In genomic region chr1:229258031-229258850, GRCh38 we compare ENCODE assay signal across 1 cellular context.
A peak's percentile ranks its signal among the peaks of the same experiment; 100 is the strongest.
TF ChIP-seq lines count a peak whose summit lies in the region.

No MANE protein-coding gene starts in this region.

TF ChIP-seq in HEK293, 187 proteins besides CTCF, POLR2A, EP300 and RAD21 (continued from another document):
- TF ChIP-seq ZNF518A (tag by site-specific recombination; conservative IDR thresholded peaks at IDR 0.05; ENCODE audit: low read depth) (no peak), ZNF843 (tag by site-specific recombination; IDR thresholded peaks at IDR 0.05) (no peak), ZFP3 (tag by site-specific recombination; IDR thresholded peaks at IDR 0.05; ENCODE audit: low read depth) (no peak), ZNF280C (tag by site-specific recombination; IDR thresholded peaks at IDR 0.05) (no peak), GLIS1 (tag by site-specific recombination; IDR thresholded peaks at IDR 0.05) (no peak), ZNF391 (tag by site-specific recombination; IDR thresholded peaks at IDR 0.05; ENCODE audit: borderline replicate concordance, low read depth) (0 out of 2 replicates have a peak, but pooled peaks have one; percentile 67), ZBTB26 (tag by site-specific recombination; optimal IDR thresholded peaks at IDR 0.05) (no peak), ZNF629 (tag by site-specific recombination; IDR thresholded peaks at IDR 0.05) (0 out of 2 replicates have a peak, but pooled peaks have one; percentile 35), ZEB2 (tag by site-specific recombination; IDR thresholded peaks at IDR 0.05) (peak; percentile 27; the same call in 1 of the 2 replicates), PRDM1 (tag by site-specific recombination; IDR thresholded peaks at IDR 0.05) (no peak), ZNF837 (tag by site-specific recombination; IDR thresholded peaks at IDR 0.05) (no peak), ZNF654 (tag by site-specific recombination; IDR thresholded peaks at IDR 0.05; ENCODE audit: low read depth) (peak; percentile 92), ZNF48 (tag by site-specific recombination; IDR thresholded peaks at IDR 0.05) (no peak), MZF1 (tag by site-specific recombination; IDR thresholded peaks at IDR 0.05; ENCODE audit: borderline replicate concordance) (no peak), ZNF704 (tag by site-specific recombination; IDR thresholded peaks at IDR 0.05) (no peak), ZNF571 (tag by site-specific recombination; IDR thresholded peaks at IDR 0.05) (no peak), ZNF692 (tag by site-specific recombination; IDR thresholded peaks at IDR 0.05) (0 out of 2 replicates have a peak, but pooled peaks have one; percentile 32), ZNF184 (tag by site-specific recombination; IDR thresholded peaks at IDR 0.05) (no peak), KLF8 (tag by site-specific recombination; IDR thresholded peaks at IDR 0.05) (no peak), ZNF148 (tag by site-specific recombination; IDR thresholded peaks at IDR 0.05; ENCODE audit: borderline replicate concordance) (no peak), ZNF548 (tag by site-specific recombination; IDR thresholded peaks at IDR 0.05) (no peak), ZBTB17 (tag by site-specific recombination; IDR thresholded peaks at IDR 0.05) (peak; percentile 92), ZNF350 (tag by site-specific recombination; IDR thresholded peaks at IDR 0.05) (no peak), SP7 (tag by site-specific recombination; IDR thresholded peaks at IDR 0.05) (peak; percentile 55; the same call in 1 of the 2 replicates), ZNF558 (tag by site-specific recombination; IDR thresholded peaks at IDR 0.05) (no peak; the same call in 1 of the 2 replicates), ZNF19 (tag by site-specific recombination; IDR thresholded peaks at IDR 0.05; ENCODE audit: low read depth) (no peak), ZNF513 (tag by site-specific recombination; IDR thresholded peaks at IDR 0.05) (no peak), ZBTB1 (tag by site-specific recombination; IDR thresholded peaks at IDR 0.05) (no peak), MEIS1 (CRISPR knock-in tag; IDR thresholded peaks at IDR 0.05; ENCODE audit: borderline replicate concordance) (no peak), ZNF362 (tag by site-specific recombination; IDR thresholded peaks at IDR 0.05) (no peak), ZNF529 (tag by site-specific recombination; IDR thresholded peaks at IDR 0.05; ENCODE audit: insufficient replicate concordance) (no peak), INSM2 (tag by site-specific recombination; IDR thresholded peaks at IDR 0.05) (no peak), PBX3 (CRISPR knock-in tag; IDR thresholded peaks at IDR 0.05) (no peak), ZNF239 (tag by site-specific recombination; IDR thresholded peaks at IDR 0.05) (no peak), SALL2 (tag by site-specific recombination; IDR thresholded peaks at IDR 0.05; ENCODE audit: borderline replicate concordance) (no peak), ZBTB44 (tag by site-specific recombination; IDR thresholded peaks at IDR 0.05) (peak; percentile 85; the same call in 1 of the 2 replicates), ZXDB (tag by site-specific recombination; IDR thresholded peaks at IDR 0.05) (no peak)
